Comparison of ENCODE assay signal across 26 cellular contexts in the genomic region with DNA sequence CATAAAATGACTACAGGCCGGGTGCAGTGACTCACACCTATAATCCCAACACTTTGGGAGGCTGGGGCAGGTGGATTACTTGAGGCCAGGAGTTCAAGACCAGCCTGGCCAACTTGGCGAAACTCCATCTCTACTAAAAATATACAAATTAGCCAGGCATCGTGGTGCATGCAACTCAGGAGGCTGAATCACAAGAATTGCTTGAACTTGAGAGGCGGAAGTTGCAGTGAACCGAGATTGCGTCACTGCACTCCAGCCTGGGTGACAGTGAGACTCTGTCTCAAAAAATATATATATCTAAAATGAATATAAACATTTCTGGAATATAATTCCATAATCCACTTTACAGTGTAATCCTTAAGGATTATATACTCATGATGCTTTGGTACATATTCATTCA.
"Had no signal": no experiment of that assay in that cellular context is flagged by ENCODE, and none has a peak within 500 bp of the region (broad histone marks: within the 10 kb centered on the region; RNA-seq: fewer than 3 reads in every experiment).

No MANE protein-coding gene starts in this region.

- H3K27ac ChIP-seq: adrenal gland, colonic mucosa, SJCRH30 had no signal

- H3K36me3 ChIP-seq: colonic mucosa had no signal

- H3K27me3 ChIP-seq: adrenal gland, colonic mucosa, SJCRH30 had no signal

- H3K9me3 ChIP-seq: adrenal gland, colonic mucosa, SJCRH30, SK-N-SH had no signal

- ATAC-seq: activated CD4-positive, alpha-beta T cell treated with anti-CD3 and anti-CD28 coated beads for 36 hours; activated CD8-positive, alpha-beta T cell treated with anti-CD3 and anti-CD28 coated beads for 36 hours; activated T-cell treated with anti-CD3 and anti-CD28 coated beads, Interleukin-2, amount 50 U/mL, for 72 hours; Right ventricle myocardium inferior had no signal

- H3K4me3 ChIP-seq: adrenal gland, colonic mucosa, SJCRH30 had no signal

- DNase-seq: activated CD4-positive, alpha-beta T cell treated with anti-CD3 and anti-CD28 coated beads for 36 hours; activated CD4-positive, CD25-positive, alpha-beta regulatory T cell; activated CD8-positive, alpha-beta memory T cell treated with anti-CD3 and anti-CD28 coated beads, Interleukin-2, amount 50 U/mL, for 4 hours; activated CD8-positive, alpha-beta T cell treated with anti-CD3 and anti-CD28 coated beads for 36 hours; activated gamma-delta T cell treated with Interleukin-2 at 50 U/mL for 16 hours; activated naive CD4-positive, alpha-beta T cell treated with anti-CD3 and anti-CD28 coated beads, Interleukin-2, amount 10 ng/mL, durations not matched to agents 7 days and 5 days; activated naive CD8-positive, alpha-beta T cell treated with anti-CD3 and anti-CD28 coated beads, Interleukin-2, amount 10 ng/mL, durations not matched to agents 7 days and 5 days; activated T-cell treated with anti-CD3 and anti-CD28 coated beads, Interleukin-2, amount 50 U/mL, for 72 hours; adrenal gland; anterior cingulate cortex; caudate nucleus; colonic mucosa; MM.1S; NCI-H1092 treated with DMSO at 0.1 percent for 48 hours; NCI-H1417 treated with DMSO at 0.1 percent for 48 hours; NCI-H1694 treated with DMSO at 0.1 percent for 48 hours; NCI-H2029 treated with DMSO at 0.1 percent for 48 hours; NCI-H345; NCI-H510A; NCI-H526 treated with DMSO at 0.1 percent for 48 hours; NCI-H82; RPMI8226; SJCRH30; SK-N-SH; T-helper 1 cell had no signal

- H3K4me1 ChIP-seq: colonic mucosa had no signal
